9 cellular contexts compared by ENCODE assay signal in genomic region chr1:7808253-7808844, GRCh38. TPM values are rescaled to one million over a fixed set of nuclear protein-coding genes. Genes with fewer than 3 reads are reported as not detected.
A peak's percentile ranks its signal among the peaks of the same experiment; 100 is the strongest.
DNase-seq lines count a peak whose midpoint lies in the region; ATAC-seq and TF ChIP-seq lines count a peak whose summit lies in the region.
"Had no signal": no experiment of that assay in that cellular context is flagged by ENCODE, and none has a peak within 500 bp of the region (broad histone marks: within the 10 kb centered on the region; RNA-seq: fewer than 3 reads in every experiment).

No MANE protein-coding gene starts in this region.

- H3K4me1 ChIP-seq in GM23338 (ENCODE audit: insufficient read depth) (no peaks in the 10 kb centered on the region), tibial nerve (no peaks in the 10 kb centered on the region)

- H3K4me3 ChIP-seq in GM23338, result no peak overlapping the region
- H3K4me3 ChIP-seq in fibroblast of the aortic adventitia (ENCODE audit: low read depth, low read length), result no peak overlapping the region
- no peak overlapping the region for H3K4me3 ChIP-seq in tibial nerve

- no peak overlapping the region for H3K4me2 ChIP-seq in GM23338

- no peak overlapping the region for H2AFZ ChIP-seq in GM23338

- peak; percentile 52 to 81 for TF ChIP-seq CTCF in GM23338 (conservative IDR thresholded peaks at IDR 0.05; ENCODE audit: low read depth in 2 of 2)
- TF ChIP-seq CTCF in fibroblast of the aortic adventitia (IDR thresholded peaks at IDR 0.05; ENCODE audit: insufficient read depth, low read length), result peak; percentile 57
- peak in 4 of 5 experiments; percentile 28 to 44 (median 40) for TF ChIP-seq CTCF in tibial nerve (IDR thresholded peaks at IDR 0.05)

- TF ChIP-seq EP300 in tibial nerve (IDR thresholded peaks at IDR 0.05), result no peak

- WGBS in tibial nerve, 2 donors, result 26% methylated on average over 1 of the region's 1 CpG

- no peaks in the 10 kb centered on the region for H3K27me3 ChIP-seq in GM23338 (ENCODE audit: insufficient read depth)
- H3K27me3 ChIP-seq in tibial nerve, result no peaks in the 10 kb centered on the region

- H3K9me3 Mint-ChIP-seq in GM23338, result peaks cover 6% of the 10 kb centered on the region

- H3K36me3 Mint-ChIP-seq in GM23338 (ENCODE audit: low read depth), result peaks cover 40% of the 10 kb centered on the region

- DNase-seq in Ammon's horn (ENCODE audit: low spot score), result peak; percentile 29
- peak; percentile 63 for DNase-seq in GM23338 (ENCODE audit: low spot score)
- peak; percentile 75 for DNase-seq in RKO (ENCODE audit: low spot score)
- peak; percentile 60 for DNase-seq in fibroblast of the aortic adventitia (ENCODE audit: low read depth)
- no peak for DNase-seq in tibial nerve (ENCODE audit: low spot score in 2 of 2)

- ATAC-seq in GM23338 (peak; percentile 44; the same call in 1 of the 3 replicates), esophagus mucosa (no peak), GM21515 (IDR thresholded peaks at IDR 0.05; ENCODE audit: unreplicated experiment) (no peak), HG02678 (IDR thresholded peaks at IDR 0.05; ENCODE audit: unreplicated experiment) (no peak)

- H3K27ac ChIP-seq in GM23338 (ENCODE audit: low read depth) (no peak overlapping the region), tibial nerve (peak overlapping the region in 2 of 4 donors; percentile 28 to 35)

- H3K36me3 ChIP-seq in GM23338 (ENCODE audit: insufficient read depth) (peaks cover 15% of the 10 kb centered on the region; the same call in 1 of the 2 replicates), tibial nerve (peaks cover 0 to 83% (median 23%) of the 10 kb centered on the region in 3 donors)

- no peak overlapping the region for H3K27ac Mint-ChIP-seq in GM23338
- H3K27ac Mint-ChIP-seq: stimulated activated naive CD8-positive, alpha-beta T cell treated with anti-CD3 and anti-CD28 coated beads, Interleukin-15, Interleukin-2, amounts not matched to agents 100 ng/mL and 50 ng/mL, for 24 hours had no signal

- H3K9me2 ChIP-seq in GM23338 (ENCODE audit: insufficient read depth), result no peaks in the 10 kb centered on the region

- no peaks in the 10 kb centered on the region for H3K4me1 Mint-ChIP-seq in GM23338

- 0 out of 2 replicates have a peak, but pooled peaks cover 7% of the 10 kb centered on the region for H4K20me1 ChIP-seq in GM23338 (replicated peaks; ENCODE audit: insufficient read depth)

- TF ChIP-seq POLR2A in tibial nerve (IDR thresholded peaks at IDR 0.05), result no peak

- H3F3A ChIP-seq in GM23338 (replicated peaks; ENCODE audit: low read depth), result no peaks in the 10 kb centered on the region

- H3K27me3 Mint-ChIP-seq in GM23338 (ENCODE audit: insufficient read depth, low read depth, poor library complexity), result no peaks in the 10 kb centered on the region
- H3K27me3 Mint-ChIP-seq: stimulated activated naive CD8-positive, alpha-beta T cell treated with anti-CD3 and anti-CD28 coated beads, Interleukin-15, Interleukin-2, amounts not matched to agents 100 ng/mL and 50 ng/mL, for 24 hours had no signal

- no peaks in the 10 kb centered on the region for H3K79me2 ChIP-seq in GM23338 (replicated peaks; ENCODE audit: insufficient read depth)

- H3K9me3 ChIP-seq in tibial nerve, result peaks cover 0 to 3% (median under 1%) of the 10 kb centered on the region in 4 donors

- no peak overlapping the region for H3K4me3 Mint-ChIP-seq in GM23338
- H3K4me3 Mint-ChIP-seq: stimulated activated naive CD8-positive, alpha-beta T cell treated with anti-CD3 and anti-CD28 coated beads, Interleukin-15, Interleukin-2, amounts not matched to agents 100 ng/mL and 50 ng/mL, for 24 hours had no signal

TF ChIP-seq in GM23338, 12 proteins besides CTCF, POLR2A, EP300 and RAD21 (continues in another document):
- TF ChIP-seq POLR2AphosphoS5 (IDR thresholded peaks at IDR 0.05; ENCODE audit: low read depth) (no peak), REST (IDR thresholded peaks at IDR 0.05; ENCODE audit: unreplicated experiment) (no peak), ETS1 (IDR thresholded peaks at IDR 0.05) (no peak), EZH2 (IDR thresholded peaks at IDR 0.05; ENCODE audit: low read depth, unreplicated experiment) (no peak)

RNA-seq across cellular contexts. Expression of gene PER3, which starts 24.3 kb away (rescaled TPM):
- 10.4 and 16.4 TPM in 2 replicates for total RNA-seq in GM23338 (2014; rRNA removed; shearing (Covaris generic))
- 5.3 and 6.1 TPM in 2 replicates for polyA plus RNA-seq in GM23338 (2016; fragmentation: Nextera tagmentation; extraction: Ambion mirVana)
- 27.1 and 35.5 TPM in 2 replicates for total RNA-seq in fibroblast of the aortic adventitia (ENCODE audit: low replicate concordance)
- total RNA-seq in tibial nerve, result 10 to 100 TPM; 21.6 to 49.8 (median 35.8) TPM
- 12.5 TPM for total RNA-seq in esophagus mucosa

RNA-seq across cellular contexts. Expression of gene VAMP3, which starts 37.3 kb away (rescaled TPM):
- total RNA-seq in GM23338 (2014; rRNA removed; shearing (Covaris generic)), result 43.0 and 51.6 TPM in 2 replicates
- 15.4 and 16.3 TPM in 2 replicates for polyA plus RNA-seq in GM23338 (2016; fragmentation: Nextera tagmentation; extraction: Ambion mirVana)
- total RNA-seq in fibroblast of the aortic adventitia (ENCODE audit: low replicate concordance) (37.2 and 135 TPM in 2 replicates), tibial nerve (100 to 1,000 TPM in 2 of 4 donors, 10 to 100 TPM in 2; 86.1 to 147 (median 107) TPM), esophagus mucosa (76.0 TPM)

RNA-seq across cellular contexts. Expression of gene UTS2, which starts 44.5 kb away (rescaled TPM):
- not detected in 2 replicates for total RNA-seq in GM23338 (2014; rRNA removed; shearing (Covaris generic))
- polyA plus RNA-seq in GM23338 (2016; fragmentation: Nextera tagmentation; extraction: Ambion mirVana), result not detected in 2 replicates
- total RNA-seq in fibroblast of the aortic adventitia (ENCODE audit: low replicate concordance) (not detected in 2 replicates), tibial nerve (under 1 TPM in 1 of 4 donors, not detected in 3; 0.84 TPM), esophagus mucosa (not detected)

Comparison
In these comparisons a context has a peak if more than half of its experiments do, and no peak if none do; other contexts are left out.
1. DNase-seq: peak in Ammon's horn (single experiment), GM23338 (single experiment), RKO (single experiment) and fibroblast of the aortic adventitia (single experiment); none in tibial nerve (0 of 2).
2. Peak in every context shown above with its lines, with median percentiles within 50 percentile points of each other: CTCF ChIP-seq.